12 cellular contexts compared by ENCODE assay signal in genomic region chr15:64216722-64217428, GRCh38. TPM values are rescaled to one million over a fixed set of nuclear protein-coding genes. Genes with fewer than 3 reads are reported as not detected.
DNase-seq lines count a peak whose midpoint lies in the region; ATAC-seq, FAIRE-seq and TF ChIP-seq lines count a peak whose summit lies in the region.
"Had no signal": no experiment of that assay in that cellular context is flagged by ENCODE, and none has a peak within 500 bp of the region (broad histone marks: within the 10 kb centered on the region; RNA-seq: fewer than 3 reads in every experiment).

No MANE protein-coding gene starts in this region.

- DNase-seq in NCI-H510A treated with DMSO at 0.1 percent for 48 hours (lab: John Stamatoyannopoulos, UW): peak; percentile 32
- DNase-seq in NCI-H510A (lab: John Stamatoyannopoulos, UW): no peak
- DNase-seq in Panc1 (ENCODE audit: low read depth, low spot score): no peak
- peak; percentile 30 to 52 for DNase-seq in cardiac muscle cell (ENCODE audit: low read depth in 1 of 2, low spot score in 1 of 2)
- DNase-seq in stromal cell of bone marrow (ENCODE audit: low read depth): peak; percentile 11
- DNase-seq in GM19239 (ENCODE audit: insufficient read length, low spot score): no peak
- no peak for DNase-seq in RPMI8226
- DNase-seq: activated CD4-positive, alpha-beta T cell treated with anti-CD3 and anti-CD28 coated beads, Interleukin-2, amount 10 ng/mL, durations not matched to agents 24 days and 14 days; NCI-H524 treated with DMSO at 0.1 percent for 48 hours; stimulated activated naive CD4-positive, alpha-beta T cell had no signal

- ATAC-seq in Panc1 (peak; percentile 45; the same call in 1 of the 2 replicates), HG03460 (IDR thresholded peaks at IDR 0.05; ENCODE audit: unreplicated experiment) (no peak)

- no peak for FAIRE-seq in GM19239 (lab: Jason Lieb, UNC)

- H3K4me3 ChIP-seq in Panc1 (ENCODE audit: low read depth in 2 of 2, low read length in 2 of 2) (no peak overlapping the region), cardiac muscle cell (no peak overlapping the region)
- H3K4me3 ChIP-seq: neural progenitor cell had no signal

- no peaks in the 10 kb centered on the region for H3K9me3 ChIP-seq in Panc1 (ENCODE audit: control insufficient read depth, insufficient read depth, low read depth, low read length)
- no peaks in the 10 kb centered on the region for H3K9me3 ChIP-seq in cardiac muscle cell (ENCODE audit: low read depth)

- H3K4me1 ChIP-seq in Panc1 (ENCODE audit: control insufficient read depth, insufficient read depth, low read length) (no peaks in the 10 kb centered on the region), cardiac muscle cell (ENCODE audit: low read depth) (peaks cover 8% of the 10 kb centered on the region)
- H3K4me1 ChIP-seq: neural progenitor cell had no signal

- CTCF ChIA-PET in Panc1 (lab: Charles Lee): interaction anchor here (0.6 kb wide), 1 partner anchor 16 kb away, joined by 5 read pairs; no protein-coding TSS in a partner anchor

- BruUV-seq in Panc1 (replicated peaks; lab: Mats Ljungman, UMichigan): no TSS peak

- intact Hi-C loops in Panc1 (cut with micrococcal nuclease; ENCODE audit: unreplicated experiment): no loop called here

- no peaks in the 10 kb centered on the region for H3K27me3 ChIP-seq in Panc1 (ENCODE audit: control insufficient read depth, insufficient read depth, low read length)
- no peaks in the 10 kb centered on the region for H3K27me3 ChIP-seq in cardiac muscle cell
- H3K27me3 ChIP-seq: neural progenitor cell had no signal

- no peak for TF ChIP-seq CTCF in Panc1 (IDR thresholded peaks at IDR 0.05)
- no peak for TF ChIP-seq CTCF in cardiac muscle cell (IDR thresholded peaks at IDR 0.05; ENCODE audit: low read depth, low read length)

- in situ Hi-C loops in Panc1 (cut with HindIII; ENCODE audit: low pct_unique_long_range_greater_than_20kb, low sequenced_read_pairs): no loop called here

- no peak overlapping the region for H3K27ac ChIP-seq in Panc1 (ENCODE audit: low read length)
- H3K27ac ChIP-seq in cardiac muscle cell: peak overlapping the region; percentile 79
- H3K27ac ChIP-seq: neural progenitor cell had no signal

- no peaks in the 10 kb centered on the region for H3K36me3 ChIP-seq in Panc1 (ENCODE audit: control insufficient read depth, insufficient read depth, low read length)
- peaks cover 16% of the 10 kb centered on the region for H3K36me3 ChIP-seq in cardiac muscle cell
- H3K36me3 ChIP-seq: neural progenitor cell had no signal

- POLR2A ChIA-PET in Panc1 (lab: Charles Lee): interaction anchor here (0.6 kb wide), 1 partner anchor 28 kb away, joined by 3 read pairs; no protein-coding TSS in a partner anchor

RNA-seq across cellular contexts. Expression of gene PPIB, which starts 54.1 kb away (rescaled TPM):
- total RNA-seq in Panc1 (2021; ENCODE audit: unreplicated experiment) (407 TPM), cardiac muscle cell (382 and 714 TPM in 2 replicates)
- polyA plus RNA-seq in Panc1 (2012; ENCODE audit: insufficient read length): 702 TPM
- polyA plus RNA-seq in cardiac muscle cell: 550 and 1,055 TPM in 2 replicates

Comparison
In these comparisons a context has a peak if more than half of its experiments do, and no peak if none do; other contexts are left out.
1. DNase-seq: peak in NCI-H510A treated with DMSO at 0.1 percent for 48 hours (single experiment), cardiac muscle cell (2 of 2) and stromal cell of bone marrow (single experiment); none in NCI-H510A (single experiment), Panc1 (single experiment), GM19239 (single experiment) and RPMI8226 (single experiment).